Comparison of ENCODE assay signal across 19 cellular contexts in genomic region chrX:54695231-54695630, GRCh38.
DNase-seq lines count a peak whose midpoint lies in the region; ATAC-seq and TF ChIP-seq lines count a peak whose summit lies in the region.
"Had no signal": no experiment of that assay in that cellular context is flagged by ENCODE, and none has a peak within 500 bp of the region (broad histone marks: within the 10 kb centered on the region; RNA-seq: fewer than 3 reads in every experiment).

No MANE protein-coding gene starts in this region.

- peak overlapping the region; percentile 63 for H3K27ac Mint-ChIP-seq in stimulated activated naive B cell treated with anti-CD40 and anti-IgM and Interleukin-4, amounts not matched to agents 10 μg/mL and 1 μg/mL and 100 μg/mL, for 72 hours
- no peak overlapping the region for H3K27ac Mint-ChIP-seq in activated T-cell treated with anti-CD3 and anti-CD28 coated beads, Interleukin-2, amount 50 U/mL, for 72 hours

- TF ChIP-seq CTCF in mammary epithelial cell (conservative IDR thresholded peaks at IDR 0.05 in 1 of 2, IDR thresholded peaks at IDR 0.05 in 1 of 2; ENCODE audit: extremely low read depth in 1 of 2, insufficient read depth in 1 of 2, low read depth in 1 of 2, low read length in 2 of 2) (peak; percentile 4 to 36), breast epithelium (IDR thresholded peaks at IDR 0.05) (no peak), fibroblast of villous mesenchyme (IDR thresholded peaks at IDR 0.05; ENCODE audit: insufficient read depth, low read depth, low read length) (no peak)

- no peak overlapping the region for H3K4me3 Mint-ChIP-seq in stimulated activated naive B cell treated with anti-CD40 and anti-IgM and Interleukin-4, amounts not matched to agents 10 μg/mL and 1 μg/mL and 100 μg/mL, for 72 hours
- H3K4me3 Mint-ChIP-seq in activated T-cell treated with anti-CD3 and anti-CD28 coated beads, Interleukin-2, amount 50 U/mL, for 72 hours, result no peak overlapping the region
- H3K4me3 Mint-ChIP-seq: activated T-cell treated with anti-CD3 and anti-CD28 coated beads, Interleukin-2, amount 50 U/mL, for 4 hours had no signal

- no peaks in the 10 kb centered on the region for H3K79me2 ChIP-seq in mammary epithelial cell (ENCODE audit: insufficient read depth, low read length)

- DNase-seq in mammary epithelial cell (peak; percentile 44), breast epithelium (ENCODE audit: low spot score in 2 of 2) (no peak), SHP77 treated with DMSO at 0.1 percent for 48 hours (lab: John Stamatoyannopoulos, UW) (peak; percentile 25), fibroblast of villous mesenchyme (ENCODE audit: low read depth) (peak; percentile 12), NCI-H2029 treated with DMSO at 0.1 percent for 48 hours (lab: John Stamatoyannopoulos, UW) (no peak)
- DNase-seq in stimulated activated naive B cell treated with anti-CD40 and anti-IgM and Interleukin-4, amounts not matched to agents 10 μg/mL and 1 μg/mL and 100 μg/mL, for 72 hours, result no peak
- DNase-seq in activated T-cell treated with anti-CD3 and anti-CD28 coated beads, Interleukin-2, amount 50 U/mL, for 72 hours, result no peak
- DNase-seq in activated CD8-positive, alpha-beta memory T cell treated with anti-CD3 and anti-CD28 coated beads, Interleukin-2, amount 50 U/mL, for 4 hours, result no peak
- DNase-seq: activated CD4-positive, alpha-beta T cell treated with anti-CD3 and anti-CD28 coated beads, Interleukin-2, amount 50 U/mL, for 1 hour; activated T-cell treated with anti-CD3 and anti-CD28 coated beads, Interleukin-2, amount 50 U/mL, for 4 hours; colonic mucosa; COR-L47; erythroblast; left lung; NK-92 treated with Interleukin-12 subunit alpha and Interleukin-12 subunit beta, amount 100 ng/mL, for 24 hours; retina; stimulated activated CD4-positive, alpha-beta T cell treated with anti-CD3 and anti-CD28 coated beads, Interleukin-1b, Interleukin-23, amount 100 ng/mL, for 48 hours; tibial artery had no signal

- H3K27ac ChIP-seq in mammary epithelial cell (ENCODE audit: insufficient read depth, low read depth, low read length), result no peak overlapping the region
- H3K27ac ChIP-seq in breast epithelium, result no peak overlapping the region
- H3K27ac ChIP-seq: adrenal gland, colonic mucosa, left lung, tibial artery had no signal

- in situ Hi-C loops in mammary epithelial cell (cut with MboI; ENCODE audit: low sequenced_read_pairs in 2 of 2), result loop anchor here in 1 of 2 donors (25.0 kb wide), 1 partner anchor 92 kb away; the partner anchor contains the start of gene ITIH6

- H3K4me1 ChIP-seq in mammary epithelial cell (ENCODE audit: insufficient read depth, low read length) (no peaks in the 10 kb centered on the region), breast epithelium (no peaks in the 10 kb centered on the region)
- H3K4me1 ChIP-seq: adrenal gland, colonic mucosa, left lung, tibial artery had no signal

- H3K27me3 ChIP-seq in mammary epithelial cell (ENCODE audit: insufficient read depth, low read length) (no peaks in the 10 kb centered on the region), breast epithelium (no peaks in the 10 kb centered on the region)
- H3K27me3 ChIP-seq: colonic mucosa, left lung, tibial artery had no signal

- H3K9me3 Mint-ChIP-seq in stimulated activated naive B cell treated with anti-CD40 and anti-IgM and Interleukin-4, amounts not matched to agents 10 μg/mL and 1 μg/mL and 100 μg/mL, for 72 hours, result peaks cover 2 to 6% of the 10 kb centered on the region in 2 donors
- peaks cover 4 to 6% of the 10 kb centered on the region in 2 donors for H3K9me3 Mint-ChIP-seq in activated T-cell treated with anti-CD3 and anti-CD28 coated beads, Interleukin-2, amount 50 U/mL, for 72 hours
- H3K9me3 Mint-ChIP-seq: activated T-cell treated with anti-CD3 and anti-CD28 coated beads, Interleukin-2, amount 50 U/mL, for 4 hours had no signal

- H3K9me3 ChIP-seq in mammary epithelial cell (replicated peaks; ENCODE audit: insufficient read depth, low read length) (no peaks in the 10 kb centered on the region), breast epithelium (peaks cover 0 to 8% of the 10 kb centered on the region in 2 donors)
- H3K9me3 ChIP-seq: adrenal gland, colonic mucosa, left lung, tibial artery had no signal

- dilution Hi-C loops in mammary epithelial cell (cut with HindIII; ENCODE audit: low sequenced_read_pairs), result no loop called here

- WGBS in mammary epithelial cell (ENCODE audit: low coverage, missing lambda C conversion rate), result 83% methylated on average over 2 of the region's 2 CpGs

- CTCF ChIA-PET in mammary epithelial cell (lab: Charles Lee; ENCODE audit: low non-redundant PET), result no interaction called here

- no peaks in the 10 kb centered on the region for H4K20me1 ChIP-seq in mammary epithelial cell (ENCODE audit: insufficient read depth, low read length)

- no peak overlapping the region for H3K4me3 ChIP-seq in mammary epithelial cell (replicated peaks in 1 of 3; ENCODE audit: insufficient read depth in 1 of 3, low read depth in 2 of 3, low read length in 3 of 3)
- no peak overlapping the region for H3K4me3 ChIP-seq in breast epithelium
- no peak overlapping the region for H3K4me3 ChIP-seq in fibroblast of villous mesenchyme (ENCODE audit: low read depth, low read length)
- H3K4me3 ChIP-seq: adrenal gland, colonic mucosa, left lung, tibial artery had no signal

- intact Hi-C loops in mammary epithelial cell (cut with micrococcal nuclease), result loop anchor here (1.0 kb wide), 1 partner anchor 92 kb away; no protein-coding TSS in a partner anchor
- intact Hi-C loops in breast epithelium (cut with DNase I; ENCODE audit: low total_unique reads), result no loop called here

- peaks cover 5 to 14% of the 10 kb centered on the region in 2 donors for H3K27me3 Mint-ChIP-seq in stimulated activated naive B cell treated with anti-CD40 and anti-IgM and Interleukin-4, amounts not matched to agents 10 μg/mL and 1 μg/mL and 100 μg/mL, for 72 hours
- H3K27me3 Mint-ChIP-seq in activated T-cell treated with anti-CD3 and anti-CD28 coated beads, Interleukin-2, amount 50 U/mL, for 72 hours (ENCODE audit: low read depth), result peaks cover 31% of the 10 kb centered on the region

- H3K4me2 ChIP-seq in mammary epithelial cell (ENCODE audit: insufficient read depth, low read depth, low read length), result no peak overlapping the region

- no peak for TF ChIP-seq POLR2A in breast epithelium (IDR thresholded peaks at IDR 0.05)

- no peak overlapping the region for H2AFZ ChIP-seq in mammary epithelial cell (ENCODE audit: low read depth, low read length)

- peaks cover 5 to 20% of the 10 kb centered on the region in 2 donors for H3K4me1 Mint-ChIP-seq in stimulated activated naive B cell treated with anti-CD40 and anti-IgM and Interleukin-4, amounts not matched to agents 10 μg/mL and 1 μg/mL and 100 μg/mL, for 72 hours
- no peaks in the 10 kb centered on the region for H3K4me1 Mint-ChIP-seq in activated T-cell treated with anti-CD3 and anti-CD28 coated beads, Interleukin-2, amount 50 U/mL, for 72 hours (ENCODE audit: low read depth)

- H3K36me3 ChIP-seq in mammary epithelial cell (ENCODE audit: insufficient read depth, low read length) (no peaks in the 10 kb centered on the region), breast epithelium (no peaks in the 10 kb centered on the region)
- H3K36me3 ChIP-seq: adrenal gland, colonic mucosa, left lung, tibial artery had no signal

- no TSS peak for BruUV-seq in mammary epithelial cell (replicated peaks; lab: Mats Ljungman, UMichigan)

- H3K9ac ChIP-seq in mammary epithelial cell (ENCODE audit: insufficient read depth, low read length), result no peak overlapping the region

- peaks cover 0 to 2% of the 10 kb centered on the region in 2 donors for H3K36me3 Mint-ChIP-seq in stimulated activated naive B cell treated with anti-CD40 and anti-IgM and Interleukin-4, amounts not matched to agents 10 μg/mL and 1 μg/mL and 100 μg/mL, for 72 hours
- peaks cover 0 to 1% of the 10 kb centered on the region in 2 donors for H3K36me3 Mint-ChIP-seq in activated T-cell treated with anti-CD3 and anti-CD28 coated beads, Interleukin-2, amount 50 U/mL, for 72 hours (ENCODE audit: insufficient read depth in 2 of 2)

- no peak for ATAC-seq in stimulated activated naive B cell treated with anti-CD40 and anti-IgM and Interleukin-4, amounts not matched to agents 10 μg/mL and 1 μg/mL and 100 μg/mL, for 72 hours (replicated peaks)
- ATAC-seq in activated T-cell treated with anti-CD3 and anti-CD28 coated beads, Interleukin-2, amount 50 U/mL, for 72 hours (replicated peaks in 1 of 2), result no peak
- ATAC-seq: activated T-cell treated with anti-CD3 and anti-CD28 coated beads, Interleukin-2, amount 50 U/mL, for 4 hours; left lung had no signal

Comparison
In these comparisons a context has a peak if more than half of its experiments do, and no peak if none do; other contexts are left out.
1. DNase-seq: peak in mammary epithelial cell (single experiment), SHP77 treated with DMSO at 0.1 percent for 48 hours (single experiment) and fibroblast of villous mesenchyme (single experiment); none in breast epithelium (0 of 2), stimulated activated naive B cell treated with anti-CD40 and anti-IgM and Interleukin-4, amounts not matched to agents 10 μg/mL and 1 μg/mL and 100 μg/mL, for 72 hours (single experiment), activated T-cell treated with anti-CD3 and anti-CD28 coated beads, Interleukin-2, amount 50 U/mL, for 72 hours (0 of 2), NCI-H2029 treated with DMSO at 0.1 percent for 48 hours (single experiment) and activated CD8-positive, alpha-beta memory T cell treated with anti-CD3 and anti-CD28 coated beads, Interleukin-2, amount 50 U/mL, for 4 hours (single experiment).
2. CTCF ChIP-seq: peak in mammary epithelial cell (2 of 2); none in breast epithelium (0 of 3) and fibroblast of villous mesenchyme (single experiment).